ENCODE assay signal across 2 cellular contexts in genomic region chr3:156539802-156540201, GRCh38.
TF ChIP-seq lines count a peak whose summit lies in the region.

No MANE protein-coding gene starts in this region.

TF ChIP-seq in HepG2, 621 proteins besides CTCF, POLR2A, EP300 and RAD21:
- TF ChIP-seq TP53 (CRISPR knock-in tag; conservative IDR thresholded peaks at IDR 0.05): no peak
- no peak for TF ChIP-seq NBN (conservative IDR thresholded peaks at IDR 0.05)
- TF ChIP-seq FOXA1 (IDR thresholded peaks at IDR 0.05): no peak
- TF ChIP-seq FOXA1 (CRISPR knock-in tag; IDR thresholded peaks at IDR 0.05): no peak
- no peak for TF ChIP-seq ZNF317 (CRISPR knock-in tag; IDR thresholded peaks at IDR 0.05)
- TF ChIP-seq NFYB (CRISPR knock-in tag; IDR thresholded peaks at IDR 0.05): no peak
- peak in 1 of 2 experiments; percentile 48; a peak in 2 of 4 replicates for TF ChIP-seq MAFK (conservative IDR thresholded peaks at IDR 0.05 in 1 of 2, IDR thresholded peaks at IDR 0.05 in 1 of 2; ENCODE audit: low read length in 2 of 2)
- TF ChIP-seq ARID4A (CRISPR knock-in tag; IDR thresholded peaks at IDR 0.05; ENCODE audit: borderline replicate concordance): no peak
- no peak for TF ChIP-seq ZNF230 (CRISPR knock-in tag; IDR thresholded peaks at IDR 0.05)
- 0 out of 2 replicates have a peak, but pooled peaks have one; percentile 8 for TF ChIP-seq MAFF (IDR thresholded peaks at IDR 0.05; ENCODE audit: low read depth, low read length)
TF ChIP-seq in HepG2: peak in this region for 2.

TF ChIP-seq in H1, 55 proteins besides CTCF, POLR2A, EP300 and RAD21:
- peak; percentile 33; the same call in 1 of the 2 replicates for TF ChIP-seq POLR2AphosphoS5 (IDR thresholded peaks at IDR 0.05; ENCODE audit: low read depth, low read length)
- no peak for TF ChIP-seq HDAC2 (IDR thresholded peaks at IDR 0.05; ENCODE audit: borderline replicate concordance in 1 of 2, low read depth in 2 of 2, low read length in 2 of 2)
- TF ChIP-seq GTF2F1 (IDR thresholded peaks at IDR 0.05; ENCODE audit: borderline replicate concordance, low read depth, low read length): no peak
- no peak for TF ChIP-seq FOSL1 (IDR thresholded peaks at IDR 0.05; ENCODE audit: insufficient read depth, low read depth, low read length)
